Comparison of ENCODE assay signal across 1 cellular context in the genomic region with DNA sequence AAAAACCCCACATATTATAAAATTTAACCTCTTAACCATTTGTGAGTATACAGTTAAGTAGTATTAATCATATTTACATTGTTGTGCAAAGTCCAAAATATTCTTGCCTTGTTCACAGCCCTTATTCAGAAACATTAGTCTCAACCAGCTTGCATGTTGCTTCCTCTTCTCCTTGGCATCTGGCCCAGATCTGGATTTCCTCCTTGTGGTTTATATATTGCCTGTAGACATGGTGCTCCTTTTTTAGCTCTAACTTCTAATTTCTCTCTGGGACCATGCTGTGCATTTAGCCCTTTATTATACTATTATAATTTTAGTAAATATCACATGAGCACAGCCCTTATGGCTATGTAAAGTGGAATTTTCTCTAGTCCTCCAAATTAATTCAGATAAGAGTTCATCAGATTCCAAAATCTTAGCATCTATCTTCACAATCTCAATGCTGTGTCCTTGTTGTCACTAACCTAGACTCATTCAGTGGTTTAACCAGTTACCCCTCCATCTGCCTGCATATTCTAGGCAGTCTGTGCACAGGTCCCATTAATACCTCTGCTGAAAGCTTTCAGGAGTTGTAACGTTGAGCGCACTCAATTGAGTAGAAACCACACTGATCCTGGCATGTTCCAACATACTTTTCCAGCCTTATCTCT.
TF ChIP-seq lines count a peak whose summit lies in the region.

No MANE protein-coding gene starts in this region.

TF ChIP-seq in GM23338, 12 proteins besides CTCF, POLR2A, EP300 and RAD21 (continued from another document):
- TF ChIP-seq, protein P1, sequence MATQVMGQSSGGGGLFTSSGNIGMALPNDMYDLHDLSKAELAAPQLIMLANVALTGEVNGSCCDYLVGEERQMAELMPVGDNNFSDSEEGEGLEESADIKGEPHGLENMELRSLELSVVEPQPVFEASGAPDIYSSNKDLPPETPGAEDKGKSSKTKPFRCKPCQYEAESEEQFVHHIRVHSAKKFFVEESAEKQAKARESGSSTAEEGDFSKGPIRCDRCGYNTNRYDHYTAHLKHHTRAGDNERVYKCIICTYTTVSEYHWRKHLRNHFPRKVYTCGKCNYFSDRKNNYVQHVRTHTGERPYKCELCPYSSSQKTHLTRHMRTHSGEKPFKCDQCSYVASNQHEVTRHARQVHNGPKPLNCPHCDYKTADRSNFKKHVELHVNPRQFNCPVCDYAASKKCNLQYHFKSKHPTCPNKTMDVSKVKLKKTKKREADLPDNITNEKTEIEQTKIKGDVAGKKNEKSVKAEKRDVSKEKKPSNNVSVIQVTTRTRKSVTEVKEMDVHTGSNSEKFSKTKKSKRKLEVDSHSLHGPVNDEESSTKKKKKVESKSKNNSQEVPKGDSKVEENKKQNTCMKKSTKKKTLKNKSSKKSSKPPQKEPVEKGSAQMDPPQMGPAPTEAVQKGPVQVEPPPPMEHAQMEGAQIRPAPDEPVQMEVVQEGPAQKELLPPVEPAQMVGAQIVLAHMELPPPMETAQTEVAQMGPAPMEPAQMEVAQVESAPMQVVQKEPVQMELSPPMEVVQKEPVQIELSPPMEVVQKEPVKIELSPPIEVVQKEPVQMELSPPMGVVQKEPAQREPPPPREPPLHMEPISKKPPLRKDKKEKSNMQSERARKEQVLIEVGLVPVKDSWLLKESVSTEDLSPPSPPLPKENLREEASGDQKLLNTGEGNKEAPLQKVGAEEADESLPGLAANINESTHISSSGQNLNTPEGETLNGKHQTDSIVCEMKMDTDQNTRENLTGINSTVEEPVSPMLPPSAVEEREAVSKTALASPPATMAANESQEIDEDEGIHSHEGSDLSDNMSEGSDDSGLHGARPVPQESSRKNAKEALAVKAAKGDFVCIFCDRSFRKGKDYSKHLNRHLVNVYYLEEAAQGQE (IDR thresholded peaks at IDR 0.05; ENCODE audit: unreplicated experiment), result no peak
- TF ChIP-seq EZH2 (IDR thresholded peaks at IDR 0.05; ENCODE audit: low read depth, unreplicated experiment) (no peak), EZH2phosphoT487 (IDR thresholded peaks at IDR 0.05; ENCODE audit: unreplicated experiment) (no peak), JUNB (IDR thresholded peaks at IDR 0.05; ENCODE audit: unreplicated experiment) (no peak), ZNF114 (CRISPR knock-in tag; IDR thresholded peaks at IDR 0.05) (no peak), POLR2AphosphoS5 (IDR thresholded peaks at IDR 0.05; ENCODE audit: low read depth) (no peak), STAT1 (IDR thresholded peaks at IDR 0.05; ENCODE audit: unreplicated experiment) (no peak)
- TF ChIP-seq, protein P2, sequence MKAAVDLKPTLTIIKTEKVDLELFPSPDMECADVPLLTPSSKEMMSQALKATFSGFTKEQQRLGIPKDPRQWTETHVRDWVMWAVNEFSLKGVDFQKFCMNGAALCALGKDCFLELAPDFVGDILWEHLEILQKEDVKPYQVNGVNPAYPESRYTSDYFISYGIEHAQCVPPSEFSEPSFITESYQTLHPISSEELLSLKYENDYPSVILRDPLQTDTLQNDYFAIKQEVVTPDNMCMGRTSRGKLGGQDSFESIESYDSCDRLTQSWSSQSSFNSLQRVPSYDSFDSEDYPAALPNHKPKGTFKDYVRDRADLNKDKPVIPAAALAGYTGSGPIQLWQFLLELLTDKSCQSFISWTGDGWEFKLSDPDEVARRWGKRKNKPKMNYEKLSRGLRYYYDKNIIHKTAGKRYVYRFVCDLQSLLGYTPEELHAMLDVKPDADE (IDR thresholded peaks at IDR 0.05), result no peak
